In genomic region chr10:78977761-78978305, GRCh38 we compare ENCODE assay signal across 1 cellular context.
TF ChIP-seq lines count a peak whose summit lies in the region.

No MANE protein-coding gene starts in this region.

TF ChIP-seq in HepG2, 621 proteins besides CTCF, POLR2A, EP300 and RAD21 (continued from another document and continues in another):
- TF ChIP-seq, protein P1, sequence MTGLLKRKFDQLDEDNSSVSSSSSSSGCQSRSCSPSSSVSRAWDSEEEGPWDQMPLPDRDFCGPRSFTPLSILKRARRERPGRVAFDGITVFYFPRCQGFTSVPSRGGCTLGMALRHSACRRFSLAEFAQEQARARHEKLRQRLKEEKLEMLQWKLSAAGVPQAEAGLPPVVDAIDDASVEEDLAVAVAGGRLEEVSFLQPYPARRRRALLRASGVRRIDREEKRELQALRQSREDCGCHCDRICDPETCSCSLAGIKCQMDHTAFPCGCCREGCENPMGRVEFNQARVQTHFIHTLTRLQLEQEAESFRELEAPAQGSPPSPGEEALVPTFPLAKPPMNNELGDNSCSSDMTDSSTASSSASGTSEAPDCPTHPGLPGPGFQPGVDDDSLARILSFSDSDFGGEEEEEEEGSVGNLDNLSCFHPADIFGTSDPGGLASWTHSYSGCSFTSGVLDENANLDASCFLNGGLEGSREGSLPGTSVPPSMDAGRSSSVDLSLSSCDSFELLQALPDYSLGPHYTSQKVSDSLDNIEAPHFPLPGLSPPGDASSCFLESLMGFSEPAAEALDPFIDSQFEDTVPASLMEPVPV (CRISPR knock-in tag; IDR thresholded peaks at IDR 0.05), result no peak
- no peak for TF ChIP-seq TEAD2 (CRISPR knock-in tag; IDR thresholded peaks at IDR 0.05)
- TF ChIP-seq NCOA1 (CRISPR knock-in tag; IDR thresholded peaks at IDR 0.05), result no peak
- no peak for TF ChIP-seq U2AF2 (IDR thresholded peaks at IDR 0.05; ENCODE audit: low read depth, low read length)
- TF ChIP-seq, protein P2, sequence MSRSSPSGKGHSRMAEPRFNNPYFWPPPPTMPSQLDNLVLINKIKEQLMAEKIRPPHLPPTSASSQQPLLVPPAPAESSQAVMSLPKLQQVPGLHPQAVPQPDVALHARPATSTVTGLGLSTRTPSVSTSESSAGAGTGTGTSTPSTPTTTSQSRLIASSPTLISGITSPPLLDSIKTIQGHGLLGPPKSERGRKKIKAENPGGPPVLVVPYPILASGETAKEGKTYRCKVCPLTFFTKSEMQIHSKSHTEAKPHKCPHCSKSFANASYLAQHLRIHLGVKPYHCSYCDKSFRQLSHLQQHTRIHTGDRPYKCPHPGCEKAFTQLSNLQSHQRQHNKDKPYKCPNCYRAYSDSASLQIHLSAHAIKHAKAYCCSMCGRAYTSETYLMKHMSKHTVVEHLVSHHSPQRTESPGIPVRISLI (CRISPR knock-in tag; IDR thresholded peaks at IDR 0.05; ENCODE audit: borderline replicate concordance), result no peak
- no peak for TF ChIP-seq TBP (CRISPR knock-in tag; IDR thresholded peaks at IDR 0.05)
- no peak for TF ChIP-seq JUNB (CRISPR knock-in tag; IDR thresholded peaks at IDR 0.05; ENCODE audit: borderline replicate concordance)
- TF ChIP-seq STAT6 (CRISPR knock-in tag; IDR thresholded peaks at IDR 0.05; ENCODE audit: borderline replicate concordance), result no peak
- no peak for TF ChIP-seq HES4 (CRISPR knock-in tag; IDR thresholded peaks at IDR 0.05; ENCODE audit: borderline replicate concordance)
- TF ChIP-seq ARNT (IDR thresholded peaks at IDR 0.05), result no peak
- TF ChIP-seq ZNF577 (CRISPR knock-in tag; IDR thresholded peaks at IDR 0.05; ENCODE audit: borderline replicate concordance, low read depth), result no peak
- no peak for TF ChIP-seq RORA (CRISPR knock-in tag; IDR thresholded peaks at IDR 0.05)
- peak; percentile 79 for TF ChIP-seq FOXP4 (CRISPR knock-in tag; IDR thresholded peaks at IDR 0.05)
- peak; percentile 63; the same call in 1 of the 2 replicates for TF ChIP-seq ZSCAN9 (CRISPR knock-in tag; IDR thresholded peaks at IDR 0.05; ENCODE audit: borderline replicate concordance)
- no peak for TF ChIP-seq TAF15 (IDR thresholded peaks at IDR 0.05; ENCODE audit: low read depth, low read length, poor library complexity, severe bottlenecking)
- no peak; the same call in none of the 2 replicates for TF ChIP-seq ZNF574 (CRISPR knock-in tag; IDR thresholded peaks at IDR 0.05)
- no peak for TF ChIP-seq ZNF451 (CRISPR knock-in tag; IDR thresholded peaks at IDR 0.05)
- no peak for TF ChIP-seq TCF7L2 (IDR thresholded peaks at IDR 0.05; ENCODE audit: low read depth, low read length)
- TF ChIP-seq ZNF17 (CRISPR knock-in tag; IDR thresholded peaks at IDR 0.05), result no peak
- TF ChIP-seq FOXP1 (IDR thresholded peaks at IDR 0.05), result no peak
- peak; percentile 57 for TF ChIP-seq FOXP1 (CRISPR knock-in tag; IDR thresholded peaks at IDR 0.05)
- no peak for TF ChIP-seq PRDM10 (CRISPR knock-in tag; IDR thresholded peaks at IDR 0.05; ENCODE audit: low read depth)
- no peak for TF ChIP-seq RFX3 (CRISPR knock-in tag; IDR thresholded peaks at IDR 0.05)
- no peak for TF ChIP-seq ZNF260 (CRISPR knock-in tag; IDR thresholded peaks at IDR 0.05; ENCODE audit: borderline replicate concordance, low read depth)
- TF ChIP-seq ATF7-NPFF (CRISPR knock-in tag; IDR thresholded peaks at IDR 0.05; ENCODE audit: low read depth), result no peak
- no peak for TF ChIP-seq ZNF879 (CRISPR knock-in tag; IDR thresholded peaks at IDR 0.05)
- TF ChIP-seq ZNF441 (CRISPR knock-in tag; IDR thresholded peaks at IDR 0.05; ENCODE audit: borderline replicate concordance), result no peak
- TF ChIP-seq, protein P3, sequence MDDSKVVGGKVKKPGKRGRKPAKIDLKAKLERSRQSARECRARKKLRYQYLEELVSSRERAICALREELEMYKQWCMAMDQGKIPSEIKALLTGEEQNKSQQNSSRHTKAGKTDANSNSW (CRISPR knock-in tag; IDR thresholded peaks at IDR 0.05; ENCODE audit: borderline replicate concordance), result no peak
- no peak for TF ChIP-seq ZBTB20 (CRISPR knock-in tag; IDR thresholded peaks at IDR 0.05; ENCODE audit: borderline replicate concordance, low read depth)
- TF ChIP-seq KLF11 (CRISPR knock-in tag; IDR thresholded peaks at IDR 0.05), result no peak
- no peak for TF ChIP-seq ZNF616 (CRISPR knock-in tag; IDR thresholded peaks at IDR 0.05; ENCODE audit: low read depth)
- TF ChIP-seq PPARG (CRISPR knock-in tag; conservative IDR thresholded peaks at IDR 0.05), result peak; percentile 48; the same call in 1 of the 2 replicates
- TF ChIP-seq, protein P4, sequence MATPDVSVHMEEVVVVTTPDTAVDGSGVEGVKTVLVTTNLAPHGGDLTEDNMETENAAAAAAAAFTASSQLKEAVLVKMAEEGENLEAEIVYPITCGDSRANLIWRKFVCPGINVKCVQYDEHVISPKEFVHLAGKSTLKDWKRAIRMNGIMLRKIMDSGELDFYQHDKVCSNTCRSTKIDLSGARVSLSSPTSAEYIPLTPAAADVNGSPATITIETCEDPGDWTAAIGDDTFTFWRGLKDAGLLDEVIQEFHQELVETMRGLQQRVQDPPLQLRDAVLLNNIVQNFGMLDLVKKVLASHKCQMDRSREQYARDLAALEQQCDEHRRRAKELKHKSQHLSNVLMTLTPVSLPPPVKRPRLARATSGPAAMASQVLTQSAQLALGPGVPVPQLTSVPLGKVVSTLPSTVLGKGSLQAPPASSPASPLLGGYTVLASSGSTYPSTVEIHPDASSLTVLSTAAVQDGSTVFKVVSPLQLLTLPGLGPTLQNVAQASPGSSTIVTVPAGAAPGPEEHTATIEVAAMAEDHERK (CRISPR knock-in tag; IDR thresholded peaks at IDR 0.05; ENCODE audit: low read depth), result no peak
- TF ChIP-seq, protein P5, sequence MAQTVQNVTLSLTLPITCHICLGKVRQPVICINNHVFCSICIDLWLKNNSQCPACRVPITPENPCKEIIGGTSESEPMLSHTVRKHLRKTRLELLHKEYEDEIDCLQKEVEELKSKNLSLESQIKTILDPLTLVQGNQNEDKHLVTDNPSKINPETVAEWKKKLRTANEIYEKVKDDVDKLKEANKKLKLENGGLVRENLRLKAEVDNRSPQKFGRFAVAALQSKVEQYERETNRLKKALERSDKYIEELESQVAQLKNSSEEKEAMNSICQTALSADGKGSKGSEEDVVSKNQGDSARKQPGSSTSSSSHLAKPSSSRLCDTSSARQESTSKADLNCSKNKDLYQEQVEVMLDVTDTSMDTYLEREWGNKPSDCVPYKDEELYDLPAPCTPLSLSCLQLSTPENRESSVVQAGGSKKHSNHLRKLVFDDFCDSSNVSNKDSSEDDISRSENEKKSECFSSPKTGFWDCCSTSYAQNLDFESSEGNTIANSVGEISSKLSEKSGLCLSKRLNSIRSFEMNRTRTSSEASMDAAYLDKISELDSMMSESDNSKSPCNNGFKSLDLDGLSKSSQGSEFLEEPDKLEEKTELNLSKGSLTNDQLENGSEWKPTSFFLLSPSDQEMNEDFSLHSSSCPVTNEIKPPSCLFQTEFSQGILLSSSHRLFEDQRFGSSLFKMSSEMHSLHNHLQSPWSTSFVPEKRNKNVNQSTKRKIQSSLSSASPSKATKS (CRISPR knock-in tag; IDR thresholded peaks at IDR 0.05), result no peak
- no peak for TF ChIP-seq ZNF550 (CRISPR knock-in tag; IDR thresholded peaks at IDR 0.05; ENCODE audit: borderline replicate concordance)
- no peak; the same call in 1 of the 2 replicates for TF ChIP-seq MTA1 (CRISPR knock-in tag; IDR thresholded peaks at IDR 0.05; ENCODE audit: borderline replicate concordance)
- no peak for TF ChIP-seq ZNF446 (CRISPR knock-in tag; IDR thresholded peaks at IDR 0.05)
- no peak for TF ChIP-seq EEA1 (CRISPR knock-in tag; IDR thresholded peaks at IDR 0.05; ENCODE audit: borderline replicate concordance)
- TF ChIP-seq CENPX (CRISPR knock-in tag; IDR thresholded peaks at IDR 0.05), result no peak
- peak; percentile 59; the same call in 1 of the 2 replicates for TF ChIP-seq DMAP1 (CRISPR knock-in tag; IDR thresholded peaks at IDR 0.05)
- TF ChIP-seq STAG1 (CRISPR knock-in tag; IDR thresholded peaks at IDR 0.05), result 0 out of 2 replicates have a peak, but pooled peaks have one; percentile 7
- no peak for TF ChIP-seq LRRFIP1 (CRISPR knock-in tag; conservative IDR thresholded peaks at IDR 0.05)
- no peak for TF ChIP-seq NFKBIZ (CRISPR knock-in tag; IDR thresholded peaks at IDR 0.05)
